Comparison of ENCODE assay signal across 29 cellular contexts in the genomic region with DNA sequence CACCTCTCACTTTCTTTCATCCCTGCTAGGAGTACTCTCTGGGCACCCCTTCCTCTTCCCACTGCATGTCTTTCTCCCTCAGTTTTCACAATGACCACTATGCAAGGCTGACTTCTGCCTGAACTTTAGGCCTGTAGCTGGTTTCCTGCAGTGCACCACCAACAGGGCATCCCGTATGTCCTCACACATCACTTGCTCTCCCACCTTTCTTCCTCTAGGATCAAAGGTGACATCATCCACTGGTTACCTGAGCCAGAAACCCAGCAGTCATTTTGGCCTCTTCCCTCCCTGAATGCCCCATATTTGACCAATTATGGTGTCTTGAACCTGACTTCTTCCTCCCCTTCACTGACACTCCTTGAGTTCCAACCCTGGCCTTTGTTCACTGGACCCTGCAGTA.
"Had no signal": no experiment of that assay in that cellular context is flagged by ENCODE, and none has a peak within 500 bp of the region (broad histone marks: within the 10 kb centered on the region; RNA-seq: fewer than 3 reads in every experiment).

No MANE protein-coding gene starts in this region.

- H3K4me3 Mint-ChIP-seq: immature natural killer cell; naive thymus-derived CD4-positive, alpha-beta T cell; natural killer cell treated with Interleukin-12 subunit alpha and Interleukin-12 subunit beta and Interleukin-15 and Interleukin-18, amount 100 ng/mL, for 72 hours; neural crest cell; stimulated activated naive B cell treated with anti-CD40 and anti-IgM and Interleukin-4, amounts not matched to agents 10 μg/mL and 1 μg/mL and 100 μg/mL, for 72 hours had no signal

- H3K27ac ChIP-seq: left lung, lower lobe of right lung, ovary, right atrium auricular region, skin epidermis, suprapubic skin, thoracic aorta, tibial artery, upper lobe of right lung had no signal

- H3K4me1 Mint-ChIP-seq: immature natural killer cell; stimulated activated naive B cell treated with anti-CD40 and anti-IgM and Interleukin-4, amounts not matched to agents 10 μg/mL and 1 μg/mL and 100 μg/mL, for 72 hours had no signal

- ATAC-seq: left colon; left lung; lower lobe of right lung; mucosa of descending colon; naive thymus-derived CD4-positive, alpha-beta T cell; natural killer cell treated with Interleukin-12 subunit alpha and Interleukin-12 subunit beta and Interleukin-15 and Interleukin-18, amount 100 ng/mL, for 72 hours; sciatic nerve; stimulated activated naive B cell treated with anti-CD40 and anti-IgM and Interleukin-4, amounts not matched to agents 10 μg/mL and 1 μg/mL and 100 μg/mL, for 72 hours; stimulated activated naive CD8-positive, alpha-beta T cell treated with anti-CD3 and anti-CD28 coated beads, Interleukin-15, Interleukin-2, amounts not matched to agents 100 U/mL and 50 U/mL, for 24 hours; upper lobe of right lung had no signal

- DNase-seq: hippocampal formation; immature natural killer cell; kidney; left colon; left lung; lower lobe of right lung; midbrain; mucosa of descending colon; naive thymus-derived CD4-positive, alpha-beta T cell; ovary; stimulated activated CD4-positive, alpha-beta T cell treated with anti-CD3 and anti-CD28 coated beads, Interleukin-12 subunit alpha, Interleukin-12 subunit beta, amount 100 ng/mL, for 4 hours; stimulated activated CD4-positive, alpha-beta T cell treated with anti-CD3 and anti-CD28 coated beads, Interleukin-15, amount 100 ng/mL, for 24 hours; stimulated activated CD4-positive, alpha-beta T cell treated with anti-CD3 and anti-CD28 coated beads, Interleukin-2, amount 100 ng/mL, for 24 hours; stimulated activated CD4-positive, alpha-beta T cell treated with anti-CD3 and anti-CD28 coated beads, Interleukin-4, amount 100 ng/mL, for 1 hour; stimulated activated naive B cell treated with anti-CD40 and anti-IgM and Interleukin-4, amounts not matched to agents 10 μg/mL and 1 μg/mL and 100 μg/mL, for 72 hours; stimulated activated naive CD8-positive, alpha-beta T cell treated with anti-CD3 and anti-CD28 coated beads, Interleukin-15, Interleukin-2, amounts not matched to agents 100 U/mL and 50 U/mL, for 24 hours; tibial artery; trophoblast cell; upper lobe of right lung had no signal

- H3K36me3 ChIP-seq: left lung, lower lobe of right lung, ovary, right atrium auricular region, suprapubic skin, thoracic aorta, tibial artery, upper lobe of right lung had no signal

- H3K9me3 ChIP-seq: lower lobe of right lung, mucosa of descending colon, ovary, right atrium auricular region, suprapubic skin, thoracic aorta, upper lobe of right lung had no signal

- H3K36me3 Mint-ChIP-seq: immature natural killer cell; stimulated activated naive B cell treated with anti-CD40 and anti-IgM and Interleukin-4, amounts not matched to agents 10 μg/mL and 1 μg/mL and 100 μg/mL, for 72 hours had no signal

- H3K4me3 ChIP-seq: left lung, lower lobe of right lung, mucosa of descending colon, ovary, right atrium auricular region, skin epidermis, suprapubic skin, thoracic aorta, tibial artery, upper lobe of right lung had no signal

- H3K9me3 Mint-ChIP-seq: immature natural killer cell; natural killer cell treated with Interleukin-12 subunit alpha and Interleukin-12 subunit beta and Interleukin-15 and Interleukin-18, amount 100 ng/mL, for 72 hours; neural crest cell; stimulated activated naive B cell treated with anti-CD40 and anti-IgM and Interleukin-4, amounts not matched to agents 10 μg/mL and 1 μg/mL and 100 μg/mL, for 72 hours had no signal

- H3K27me3 ChIP-seq: ovary, right atrium auricular region, suprapubic skin, tibial artery had no signal

- H3K27ac Mint-ChIP-seq: immature natural killer cell; naive thymus-derived CD4-positive, alpha-beta T cell; natural killer cell treated with Interleukin-12 subunit alpha and Interleukin-12 subunit beta and Interleukin-15 and Interleukin-18, amount 100 ng/mL, for 72 hours; progenitor cell of endocrine pancreas; stimulated activated naive B cell treated with anti-CD40 and anti-IgM and Interleukin-4, amounts not matched to agents 10 μg/mL and 1 μg/mL and 100 μg/mL, for 72 hours had no signal

- FAIRE-seq: islet of Langerhans, urothelium cell line had no signal
